ENCODE assay signal across 1 cellular context in the genomic region with DNA sequence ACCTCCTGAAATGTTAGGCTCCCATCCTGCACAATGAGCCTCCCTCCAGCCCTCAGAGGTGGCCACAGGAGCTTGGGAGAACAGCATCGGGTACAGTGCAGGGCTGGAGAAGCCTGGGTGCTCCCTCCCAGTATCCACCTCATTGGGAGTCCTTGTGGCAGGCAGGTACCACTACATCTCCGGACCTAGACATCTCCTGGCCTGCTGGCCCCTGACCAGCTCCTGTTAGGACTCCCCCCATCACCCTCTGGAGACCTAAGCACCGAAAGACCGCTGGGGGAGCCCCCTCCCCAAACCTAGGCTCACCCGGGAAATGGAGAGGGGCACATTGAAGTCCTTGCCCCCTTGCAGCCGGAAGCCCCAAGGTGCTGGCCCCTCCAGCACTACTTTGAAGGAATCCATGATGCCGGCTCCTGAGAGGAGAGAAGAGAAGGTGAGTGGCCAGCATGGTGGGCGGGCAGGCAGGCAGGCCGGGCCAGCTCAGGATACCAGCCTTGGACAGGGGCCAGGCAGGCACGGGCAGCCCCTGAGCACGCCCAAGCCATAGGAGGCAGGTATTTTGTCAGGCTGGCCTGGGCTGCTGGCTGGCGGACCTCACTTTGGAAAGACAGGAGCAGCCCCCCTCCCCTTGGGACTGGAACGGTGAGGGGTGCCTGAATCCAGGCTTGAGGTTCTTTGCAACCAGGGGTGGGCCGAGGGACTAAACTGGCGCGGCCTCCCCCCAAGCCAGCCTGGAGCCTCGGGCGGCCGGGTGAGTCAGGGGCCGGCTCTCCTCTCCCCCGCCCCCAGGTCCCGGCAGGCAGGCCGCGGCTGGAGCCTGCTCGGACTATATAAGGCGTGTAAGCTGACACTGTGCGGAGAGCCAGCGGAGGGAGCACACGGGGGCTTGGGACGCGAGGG.
TF ChIP-seq lines count a peak whose summit lies in the region.

No MANE protein-coding gene starts in this region.

TF ChIP-seq in HEK293, 187 proteins besides CTCF, POLR2A, EP300 and RAD21 (continued from another document and continues in another):
- TF ChIP-seq, protein P1, sequence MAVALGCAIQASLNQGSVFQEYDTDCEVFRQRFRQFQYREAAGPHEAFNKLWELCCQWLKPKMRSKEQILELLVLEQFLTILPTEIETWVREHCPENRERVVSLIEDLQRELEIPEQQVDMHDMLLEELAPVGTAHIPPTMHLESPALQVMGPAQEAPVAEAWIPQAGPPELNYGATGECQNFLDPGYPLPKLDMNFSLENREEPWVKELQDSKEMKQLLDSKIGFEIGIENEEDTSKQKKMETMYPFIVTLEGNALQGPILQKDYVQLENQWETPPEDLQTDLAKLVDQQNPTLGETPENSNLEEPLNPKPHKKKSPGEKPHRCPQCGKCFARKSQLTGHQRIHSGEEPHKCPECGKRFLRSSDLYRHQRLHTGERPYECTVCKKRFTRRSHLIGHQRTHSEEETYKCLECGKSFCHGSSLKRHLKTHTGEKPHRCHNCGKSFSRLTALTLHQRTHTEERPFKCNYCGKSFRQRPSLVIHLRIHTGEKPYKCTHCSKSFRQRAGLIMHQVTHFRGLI (tag by site-specific recombination; IDR thresholded peaks at IDR 0.05), result peak; percentile 98
- peak; percentile 80 for TF ChIP-seq ZSCAN30 (tag by site-specific recombination; IDR thresholded peaks at IDR 0.05)
- TF ChIP-seq ZNF311 (tag by site-specific recombination; IDR thresholded peaks at IDR 0.05; ENCODE audit: borderline replicate concordance), result no peak
- peak; percentile 24; the same call in 1 of the 2 replicates for TF ChIP-seq ZEB2 (tag by site-specific recombination; IDR thresholded peaks at IDR 0.05)
- TF ChIP-seq ZNF518A (tag by site-specific recombination; conservative IDR thresholded peaks at IDR 0.05; ENCODE audit: low read depth), result no peak
- TF ChIP-seq ZNF768 (tag by site-specific recombination; IDR thresholded peaks at IDR 0.05), result no peak
- peak; percentile 98 for TF ChIP-seq ZNF398 (tag by site-specific recombination; IDR thresholded peaks at IDR 0.05)
- no peak for TF ChIP-seq ZNF433 (tag by site-specific recombination; IDR thresholded peaks at IDR 0.05; ENCODE audit: low read depth)
- peak; percentile 57 for TF ChIP-seq SP2 (tag by site-specific recombination; IDR thresholded peaks at IDR 0.05)
- no peak for TF ChIP-seq GLI2 (tag by site-specific recombination; IDR thresholded peaks at IDR 0.05; ENCODE audit: borderline replicate concordance, low read depth)
- peak; percentile 94 for TF ChIP-seq ZBTB17 (tag by site-specific recombination; IDR thresholded peaks at IDR 0.05)
- no peak for TF ChIP-seq KLF8 (tag by site-specific recombination; IDR thresholded peaks at IDR 0.05)
- TF ChIP-seq ZNF391 (tag by site-specific recombination; IDR thresholded peaks at IDR 0.05; ENCODE audit: borderline replicate concordance, low read depth), result peak; percentile 19; the same call in 1 of the 2 replicates
- TF ChIP-seq, protein P2, sequence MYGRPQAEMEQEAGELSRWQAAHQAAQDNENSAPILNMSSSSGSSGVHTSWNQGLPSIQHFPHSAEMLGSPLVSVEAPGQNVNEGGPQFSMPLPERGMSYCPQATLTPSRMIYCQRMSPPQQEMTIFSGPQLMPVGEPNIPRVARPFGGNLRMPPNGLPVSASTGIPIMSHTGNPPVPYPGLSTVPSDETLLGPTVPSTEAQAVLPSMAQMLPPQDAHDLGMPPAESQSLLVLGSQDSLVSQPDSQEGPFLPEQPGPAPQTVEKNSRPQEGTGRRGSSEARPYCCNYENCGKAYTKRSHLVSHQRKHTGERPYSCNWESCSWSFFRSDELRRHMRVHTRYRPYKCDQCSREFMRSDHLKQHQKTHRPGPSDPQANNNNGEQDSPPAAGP (tag by site-specific recombination; IDR thresholded peaks at IDR 0.05), result peak; percentile 55
- TF ChIP-seq ZFP69B (tag by site-specific recombination; IDR thresholded peaks at IDR 0.05), result no peak
- peak; percentile 39 for TF ChIP-seq EGR2 (tag by site-specific recombination; IDR thresholded peaks at IDR 0.05; ENCODE audit: low read depth)
- no peak for TF ChIP-seq ZNF654 (tag by site-specific recombination; IDR thresholded peaks at IDR 0.05; ENCODE audit: low read depth)
- TF ChIP-seq ZNF600 (tag by site-specific recombination; IDR thresholded peaks at IDR 0.05), result peak; percentile 3; the same call in 1 of the 2 replicates
- TF ChIP-seq ZNF513 (tag by site-specific recombination; IDR thresholded peaks at IDR 0.05), result no peak
- no peak for TF ChIP-seq ZSCAN23 (tag by site-specific recombination; IDR thresholded peaks at IDR 0.05)
- TF ChIP-seq ZBTB48 (tag by site-specific recombination; IDR thresholded peaks at IDR 0.05), result 0 out of 2 replicates have a peak, but pooled peaks have one; percentile 60
- TF ChIP-seq, protein P3, sequence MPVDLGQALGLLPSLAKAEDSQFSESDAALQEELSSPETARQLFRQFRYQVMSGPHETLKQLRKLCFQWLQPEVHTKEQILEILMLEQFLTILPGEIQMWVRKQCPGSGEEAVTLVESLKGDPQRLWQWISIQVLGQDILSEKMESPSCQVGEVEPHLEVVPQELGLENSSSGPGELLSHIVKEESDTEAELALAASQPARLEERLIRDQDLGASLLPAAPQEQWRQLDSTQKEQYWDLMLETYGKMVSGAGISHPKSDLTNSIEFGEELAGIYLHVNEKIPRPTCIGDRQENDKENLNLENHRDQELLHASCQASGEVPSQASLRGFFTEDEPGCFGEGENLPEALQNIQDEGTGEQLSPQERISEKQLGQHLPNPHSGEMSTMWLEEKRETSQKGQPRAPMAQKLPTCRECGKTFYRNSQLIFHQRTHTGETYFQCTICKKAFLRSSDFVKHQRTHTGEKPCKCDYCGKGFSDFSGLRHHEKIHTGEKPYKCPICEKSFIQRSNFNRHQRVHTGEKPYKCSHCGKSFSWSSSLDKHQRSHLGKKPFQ (tag by site-specific recombination; IDR thresholded peaks at IDR 0.05), result no peak
- 0 out of 2 replicates have a peak, but pooled peaks have one; percentile 2 for TF ChIP-seq ZNF10 (tag by site-specific recombination; IDR thresholded peaks at IDR 0.05)
- TF ChIP-seq ZFHX2 (tag by site-specific recombination; conservative IDR thresholded peaks at IDR 0.05), result peak; percentile 70
- no peak for TF ChIP-seq SCRT2 (tag by site-specific recombination; IDR thresholded peaks at IDR 0.05)
- no peak for TF ChIP-seq ZNF488 (tag by site-specific recombination; IDR thresholded peaks at IDR 0.05)
- TF ChIP-seq, protein P4, sequence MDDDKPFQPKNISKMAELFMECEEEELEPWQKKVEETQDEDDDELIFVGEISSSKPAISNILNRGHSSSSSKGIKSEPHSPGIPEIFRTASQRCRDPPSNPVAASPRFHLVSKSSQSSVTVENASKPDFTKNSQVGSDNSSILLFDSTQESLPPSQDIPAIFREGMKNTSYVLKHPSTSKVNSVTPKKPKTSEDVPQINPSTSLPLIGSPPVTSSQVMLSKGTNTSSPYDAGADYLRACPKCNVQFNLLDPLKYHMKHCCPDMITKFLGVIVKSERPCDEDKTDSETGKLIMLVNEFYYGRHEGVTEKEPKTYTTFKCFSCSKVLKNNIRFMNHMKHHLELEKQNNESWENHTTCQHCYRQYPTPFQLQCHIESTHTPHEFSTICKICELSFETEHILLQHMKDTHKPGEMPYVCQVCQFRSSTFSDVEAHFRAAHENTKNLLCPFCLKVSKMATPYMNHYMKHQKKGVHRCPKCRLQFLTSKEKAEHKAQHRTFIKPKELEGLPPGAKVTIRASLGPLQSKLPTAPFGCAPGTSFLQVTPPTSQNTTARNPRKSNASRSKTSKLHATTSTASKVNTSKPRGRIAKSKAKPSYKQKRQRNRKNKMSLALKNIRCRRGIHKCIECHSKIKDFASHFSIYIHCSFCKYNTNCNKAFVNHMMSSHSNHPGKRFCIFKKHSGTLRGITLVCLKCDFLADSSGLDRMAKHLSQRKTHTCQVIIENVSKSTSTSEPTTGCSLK (tag by site-specific recombination; IDR thresholded peaks at IDR 0.05), result no peak
- TF ChIP-seq, protein P5, sequence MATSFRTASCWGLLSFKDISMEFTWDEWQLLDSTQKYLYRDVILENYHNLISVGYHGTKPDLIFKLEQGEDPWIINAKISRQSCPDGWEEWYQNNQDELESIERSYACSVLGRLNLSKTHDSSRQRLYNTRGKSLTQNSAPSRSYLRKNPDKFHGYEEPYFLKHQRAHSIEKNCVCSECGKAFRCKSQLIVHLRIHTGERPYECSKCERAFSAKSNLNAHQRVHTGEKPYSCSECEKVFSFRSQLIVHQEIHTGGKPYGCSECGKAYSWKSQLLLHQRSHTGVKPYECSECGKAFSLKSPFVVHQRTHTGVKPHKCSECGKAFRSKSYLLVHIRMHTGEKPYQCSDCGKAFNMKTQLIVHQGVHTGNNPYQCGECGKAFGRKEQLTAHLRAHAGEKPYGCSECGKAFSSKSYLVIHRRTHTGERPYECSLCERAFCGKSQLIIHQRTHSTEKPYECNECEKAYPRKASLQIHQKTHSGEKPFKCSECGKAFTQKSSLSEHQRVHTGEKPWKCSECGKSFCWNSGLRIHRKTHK (tag by site-specific recombination; IDR thresholded peaks at IDR 0.05), result no peak
